ENCODE assay signal across 8 cellular contexts in genomic region chr12:130761537-130762318, GRCh38. TPM values are rescaled to one million over a fixed set of nuclear protein-coding genes. Genes with fewer than 3 reads are reported as not detected.
DNase-seq lines count a peak whose midpoint lies in the region; ATAC-seq and TF ChIP-seq lines count a peak whose summit lies in the region.

No MANE protein-coding gene starts in this region.

- H3K9me3 ChIP-seq in BE2C, result no peaks in the 10 kb centered on the region

- H3K4me3 ChIP-seq in BE2C (ENCODE audit: low read depth, low read length), result no peak overlapping the region

- H3K36me3 ChIP-seq in BE2C, result no peaks in the 10 kb centered on the region

- TF ChIP-seq RAD21 in Ishikawa (IDR thresholded peaks at IDR 0.05; ENCODE audit: low read depth), result peak; percentile 71

- DNase-seq in BE2C (peak; percentile 85), T-helper 1 cell (peak; percentile 27 to 48 (median 36)), anterior cingulate cortex (lab: John Stamatoyannopoulos, UW) (peak in 50 of 58 donors; percentile 11 to 78 (median 41)), iPS-NIHi7 (ENCODE audit: extremely low spot score) (peak; percentile 78)
- peak; percentile 36 to 48 for DNase-seq in stimulated activated CD4-positive, alpha-beta T cell treated with anti-CD3 and anti-CD28 coated beads, Interleukin-15, amount 100 ng/mL, for 48 hours (ENCODE audit: low read depth in 2 of 2)

- TF ChIP-seq CTCF in BE2C (IDR thresholded peaks at IDR 0.05; ENCODE audit: low read depth, low read length), result peak; percentile 88

- H3K27me3 ChIP-seq in BE2C, result no peaks in the 10 kb centered on the region

- peak; percentile 56 for ATAC-seq in GM18867 (IDR thresholded peaks at IDR 0.05; ENCODE audit: unreplicated experiment)
- ATAC-seq in GM18858 (IDR thresholded peaks at IDR 0.05; ENCODE audit: unreplicated experiment), result no peak

- no peaks in the 10 kb centered on the region for H3K4me1 ChIP-seq in BE2C

- no peak for TF ChIP-seq EP300 in Ishikawa (IDR thresholded peaks at IDR 0.05; ENCODE audit: borderline replicate concordance)

TF ChIP-seq in Ishikawa, 13 proteins besides CTCF, POLR2A, EP300 and RAD21:
- TF ChIP-seq MAX (IDR thresholded peaks at IDR 0.05), result no peak
- no peak for TF ChIP-seq ZBTB7A (IDR thresholded peaks at IDR 0.05; ENCODE audit: low read depth)
- TF ChIP-seq TEAD4 (IDR thresholded peaks at IDR 0.05), result no peak
- TF ChIP-seq TCF12 (IDR thresholded peaks at IDR 0.05; ENCODE audit: low read depth), result no peak
- TF ChIP-seq, protein P1, sequence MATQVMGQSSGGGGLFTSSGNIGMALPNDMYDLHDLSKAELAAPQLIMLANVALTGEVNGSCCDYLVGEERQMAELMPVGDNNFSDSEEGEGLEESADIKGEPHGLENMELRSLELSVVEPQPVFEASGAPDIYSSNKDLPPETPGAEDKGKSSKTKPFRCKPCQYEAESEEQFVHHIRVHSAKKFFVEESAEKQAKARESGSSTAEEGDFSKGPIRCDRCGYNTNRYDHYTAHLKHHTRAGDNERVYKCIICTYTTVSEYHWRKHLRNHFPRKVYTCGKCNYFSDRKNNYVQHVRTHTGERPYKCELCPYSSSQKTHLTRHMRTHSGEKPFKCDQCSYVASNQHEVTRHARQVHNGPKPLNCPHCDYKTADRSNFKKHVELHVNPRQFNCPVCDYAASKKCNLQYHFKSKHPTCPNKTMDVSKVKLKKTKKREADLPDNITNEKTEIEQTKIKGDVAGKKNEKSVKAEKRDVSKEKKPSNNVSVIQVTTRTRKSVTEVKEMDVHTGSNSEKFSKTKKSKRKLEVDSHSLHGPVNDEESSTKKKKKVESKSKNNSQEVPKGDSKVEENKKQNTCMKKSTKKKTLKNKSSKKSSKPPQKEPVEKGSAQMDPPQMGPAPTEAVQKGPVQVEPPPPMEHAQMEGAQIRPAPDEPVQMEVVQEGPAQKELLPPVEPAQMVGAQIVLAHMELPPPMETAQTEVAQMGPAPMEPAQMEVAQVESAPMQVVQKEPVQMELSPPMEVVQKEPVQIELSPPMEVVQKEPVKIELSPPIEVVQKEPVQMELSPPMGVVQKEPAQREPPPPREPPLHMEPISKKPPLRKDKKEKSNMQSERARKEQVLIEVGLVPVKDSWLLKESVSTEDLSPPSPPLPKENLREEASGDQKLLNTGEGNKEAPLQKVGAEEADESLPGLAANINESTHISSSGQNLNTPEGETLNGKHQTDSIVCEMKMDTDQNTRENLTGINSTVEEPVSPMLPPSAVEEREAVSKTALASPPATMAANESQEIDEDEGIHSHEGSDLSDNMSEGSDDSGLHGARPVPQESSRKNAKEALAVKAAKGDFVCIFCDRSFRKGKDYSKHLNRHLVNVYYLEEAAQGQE (IDR thresholded peaks at IDR 0.05; ENCODE audit: low read depth), result no peak
- TF ChIP-seq, protein P2, sequence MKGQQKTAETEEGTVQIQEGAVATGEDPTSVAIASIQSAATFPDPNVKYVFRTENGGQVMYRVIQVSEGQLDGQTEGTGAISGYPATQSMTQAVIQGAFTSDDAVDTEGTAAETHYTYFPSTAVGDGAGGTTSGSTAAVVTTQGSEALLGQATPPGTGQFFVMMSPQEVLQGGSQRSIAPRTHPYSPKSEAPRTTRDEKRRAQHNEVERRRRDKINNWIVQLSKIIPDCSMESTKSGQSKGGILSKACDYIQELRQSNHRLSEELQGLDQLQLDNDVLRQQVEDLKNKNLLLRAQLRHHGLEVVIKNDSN (IDR thresholded peaks at IDR 0.05), result no peak

RNA-seq across cellular contexts. Expression of gene RIMBP2, which starts 45.6 kb away (rescaled TPM):
- 81.9 TPM for polyA plus RNA-seq in BE2C (2012; ENCODE audit: insufficient read depth, insufficient read length, low read depth)
